In genomic region chr13:26679945-26680516, GRCh38 we compare ENCODE assay signal across 14 cellular contexts.
DNase-seq lines count a peak whose midpoint lies in the region; ATAC-seq and TF ChIP-seq lines count a peak whose summit lies in the region.
"Had no signal": no experiment of that assay in that cellular context is flagged by ENCODE, and none has a peak within 500 bp of the region (broad histone marks: within the 10 kb centered on the region; RNA-seq: fewer than 3 reads in every experiment).

No MANE protein-coding gene starts in this region.

- 16 to 22% methylated on average over 11 of the region's 11 CpGs for WGBS in aorta, 2 donors

- H3K36me3 ChIP-seq in MG63 (peaks cover 35% of the 10 kb centered on the region), aorta (ENCODE audit: control insufficient read depth in 1 of 2, insufficient read depth in 2 of 2, low read length in 1 of 2) (peaks cover 0 to 6% of the 10 kb centered on the region in 2 donors)

- H3K27ac ChIP-seq in VCaP (peak overlapping the region; percentile 9; the same call in 1 of the 2 replicates), aorta (ENCODE audit: low read depth in 1 of 2, low read length in 2 of 2) (peak overlapping the region in 1 of 2 donors; percentile 7)
- H3K27ac ChIP-seq: stomach had no signal

- H3K9me3 ChIP-seq in MG63 (no peaks in the 10 kb centered on the region), aorta (ENCODE audit: control insufficient read depth, low read length) (no peaks in the 10 kb centered on the region)
- H3K9me3 ChIP-seq: stomach had no signal

- H3K36me3 Mint-ChIP-seq in HFFc6 (ENCODE audit: low read depth) = peaks cover 23% of the 10 kb centered on the region

- H3K4me3 ChIP-seq in MG63 (no peak overlapping the region), aorta (ENCODE audit: low read length in 2 of 2) (no peak overlapping the region)
- H3K4me3 ChIP-seq: lung, stomach had no signal

- H3K4me3 Mint-ChIP-seq in HFFc6 = no peak overlapping the region

- peaks cover 20% of the 10 kb centered on the region for H3K4me1 Mint-ChIP-seq in HFFc6 (ENCODE audit: low read depth)

- intact Hi-C loops in aorta (cut with DNase I) = no loop called here

- DNase-seq in HFFc6 (no peak), globus pallidus (ENCODE audit: low spot score) (peak; percentile 49), retina (peak; percentile 77), MG63 (no peak), aorta (no peak), OCI-M1 (lab: John Stamatoyannopoulos, UW) (no peak)
- DNase-seq: cerebellar nuclear complex; NCI-H446; SIG-M5; stimulated activated CD4-positive, alpha-beta T cell treated with anti-CD3 and anti-CD28 coated beads, Interleukin-4, amount 100 ng/mL, for 1 hour; stomach had no signal

- no peaks in the 10 kb centered on the region; the same call in 1 of the 2 replicates for H3K27me3 Mint-ChIP-seq in HFFc6 (ENCODE audit: insufficient read depth)

- TF ChIP-seq CTCF in HFFc6 (IDR thresholded peaks at IDR 0.05) (no peak), VCaP (conservative IDR thresholded peaks at IDR 0.05) (no peak)

- no peaks in the 10 kb centered on the region for H3K4me1 ChIP-seq in aorta (ENCODE audit: control insufficient read depth in 1 of 2, insufficient read depth in 2 of 2, low read length in 2 of 2)
- H3K4me1 ChIP-seq: stomach had no signal

- H3K27me3 ChIP-seq in MG63 = no peaks in the 10 kb centered on the region
- no peaks in the 10 kb centered on the region for H3K27me3 ChIP-seq in aorta (ENCODE audit: control insufficient read depth in 1 of 2, insufficient read depth in 2 of 2, low read length in 1 of 2)
- H3K27me3 ChIP-seq: stomach had no signal

- peak overlapping the region; percentile 88 for H3K27ac Mint-ChIP-seq in HFFc6

- no peak for ATAC-seq in GM18907 (IDR thresholded peaks at IDR 0.05; ENCODE audit: unreplicated experiment)
- ATAC-seq in aorta (ENCODE audit: low FRiP score) = no peak

- H3K9me3 Mint-ChIP-seq in HFFc6 = no peaks in the 10 kb centered on the region

Comparison
In these comparisons a context has a peak if more than half of its experiments do, and no peak if none do; other contexts are left out.
1. DNase-seq: peak in globus pallidus (single experiment) and retina (single experiment); none in HFFc6 (single experiment), MG63 (single experiment), aorta (0 of 2) and OCI-M1 (single experiment).